Comparison of ENCODE assay signal across 22 cellular contexts in genomic region chr4:153572609-153573008, GRCh38.
A peak's percentile ranks its signal among the peaks of the same experiment; 100 is the strongest.
DNase-seq lines count a peak whose midpoint lies in the region; ATAC-seq and TF ChIP-seq lines count a peak whose summit lies in the region.
"Had no signal": no experiment of that assay in that cellular context is flagged by ENCODE, and none has a peak within 500 bp of the region (broad histone marks: within the 10 kb centered on the region; RNA-seq: fewer than 3 reads in every experiment).

No MANE protein-coding gene starts in this region.

- no peak overlapping the region for H3K4me3 ChIP-seq in CD4-positive, CD25-positive, alpha-beta regulatory T cell (ENCODE audit: low read depth, low read length)
- H3K4me3 ChIP-seq in CD8-positive, alpha-beta memory T cell (ENCODE audit: low read length) = no peak overlapping the region
- no peak overlapping the region for H3K4me3 ChIP-seq in psoas muscle
- H3K4me3 ChIP-seq: esophagus muscularis mucosa, gastroesophageal sphincter, K562, upper lobe of left lung had no signal

- no peaks in the 10 kb centered on the region for H3K9me3 Mint-ChIP-seq in CD4-positive, CD25-positive, alpha-beta regulatory T cell
- no peaks in the 10 kb centered on the region for H3K9me3 Mint-ChIP-seq in CD8-positive, alpha-beta memory T cell
- H3K9me3 Mint-ChIP-seq in activated naive CD8-positive, alpha-beta T cell (ENCODE audit: low read depth) = no peaks in the 10 kb centered on the region
- no peaks in the 10 kb centered on the region for H3K9me3 Mint-ChIP-seq in MCF 10A (ENCODE audit: unreplicated experiment)
- H3K9me3 Mint-ChIP-seq: H9, WTC11 had no signal

- DNase-seq in CD4-positive, CD25-positive, alpha-beta regulatory T cell = no peak
- no peak for DNase-seq in CD8-positive, alpha-beta memory T cell
- no peak for DNase-seq in psoas muscle
- no peak for DNase-seq in MCF 10A (ENCODE audit: unreplicated experiment)
- no peak for DNase-seq in kidney tubule cell (ENCODE audit: low spot score)
- no peak for DNase-seq in T-helper 2 cell
- DNase-seq: effector CD8-positive, alpha-beta T cell; H9; kidney glomerular epithelial cell; mesenchymal stem cell; NCI-H2171 treated with DMSO at 0.1 percent for 48 hours; NCI-H774; nephron progenitor cell; stimulated activated CD4-positive, alpha-beta T cell treated with anti-CD3 and anti-CD28 coated beads, Interleukin-2, amount 100 ng/mL, for 24 hours; stimulated activated naive CD4-positive, alpha-beta T cell treated with Interleukin-2 at 50 U/mL for 16 hours; upper lobe of left lung had no signal

- TF ChIP-seq CTCF in psoas muscle (IDR thresholded peaks at IDR 0.05) = no peak
- no peak for TF ChIP-seq CTCF in MCF 10A (IDR thresholded peaks at IDR 0.05; ENCODE audit: unreplicated experiment)

- H3K27ac ChIP-seq in CD4-positive, CD25-positive, alpha-beta regulatory T cell (ENCODE audit: insufficient read depth, low read length, poor library complexity, severe bottlenecking) = peak overlapping the region; percentile 39
- H3K27ac ChIP-seq in CD8-positive, alpha-beta memory T cell (ENCODE audit: low read depth, low read length) = no peak overlapping the region
- peak overlapping the region; percentile 92 for H3K27ac ChIP-seq in psoas muscle
- H3K27ac ChIP-seq: upper lobe of left lung had no signal

- H3K27me3 Mint-ChIP-seq in CD4-positive, CD25-positive, alpha-beta regulatory T cell = no peaks in the 10 kb centered on the region
- no peaks in the 10 kb centered on the region for H3K27me3 Mint-ChIP-seq in CD8-positive, alpha-beta memory T cell
- H3K27me3 Mint-ChIP-seq in activated naive CD8-positive, alpha-beta T cell = no peaks in the 10 kb centered on the region
- H3K27me3 Mint-ChIP-seq in MCF 10A (ENCODE audit: insufficient read depth, unreplicated experiment) = no peaks in the 10 kb centered on the region

- H3K4me3 Mint-ChIP-seq in CD4-positive, CD25-positive, alpha-beta regulatory T cell = no peak overlapping the region
- H3K4me3 Mint-ChIP-seq in CD8-positive, alpha-beta memory T cell = no peak overlapping the region
- peak overlapping the region; percentile 11 for H3K4me3 Mint-ChIP-seq in activated naive CD8-positive, alpha-beta T cell
- H3K4me3 Mint-ChIP-seq in MCF 10A (ENCODE audit: unreplicated experiment) = no peak overlapping the region
- H3K4me3 Mint-ChIP-seq: H9, nephron progenitor cell, WTC11 had no signal

- no peaks in the 10 kb centered on the region for H3K9me3 ChIP-seq in CD4-positive, CD25-positive, alpha-beta regulatory T cell (ENCODE audit: control insufficient read depth in 2 of 2, low read length in 2 of 2)
- no peaks in the 10 kb centered on the region for H3K9me3 ChIP-seq in CD8-positive, alpha-beta memory T cell (ENCODE audit: low read length)
- H3K9me3 ChIP-seq in psoas muscle = no peaks in the 10 kb centered on the region
- H3K9me3 ChIP-seq: esophagus muscularis mucosa, gastroesophageal sphincter, upper lobe of left lung had no signal

- WGBS in psoas muscle, 3 donors = 70 to 88% (median 78%) methylated on average over 3 of the region's 3 CpGs

- no peak for ATAC-seq in CD4-positive, CD25-positive, alpha-beta regulatory T cell (ENCODE audit: low read depth in 2 of 2)
- ATAC-seq in psoas muscle = no peak
- ATAC-seq: gastroesophageal sphincter, K562, Panc1, WTC11 had no signal

- CTCF ChIA-PET in CD8-positive, alpha-beta memory T cell (lab: Charles Lee) = interaction anchor here (1.8 to 6.2 kb wide), 6 partner anchors 45 to 228 kb away, joined by 4 to 133 read pairs (median 26); partner anchors contain the start of genes MND1 and TMEM131L
- CTCF ChIA-PET in MCF 10A (lab: Yijun Ruan, JAX) = interaction anchor here (0.6 to 4.2 kb wide), 11 partner anchors 8 to 665 kb away, joined by 3 to 55 read pairs (median 4); partner anchors contain the start of genes MND1 and TMEM131L

- H3K27me3 ChIP-seq in CD4-positive, CD25-positive, alpha-beta regulatory T cell (ENCODE audit: control insufficient read depth, insufficient read depth, low read length) = no peaks in the 10 kb centered on the region
- H3K27me3 ChIP-seq in CD8-positive, alpha-beta memory T cell (ENCODE audit: insufficient read depth, low read length, poor library complexity, severe bottlenecking) = no peaks in the 10 kb centered on the region
- H3K27me3 ChIP-seq in psoas muscle (ENCODE audit: insufficient read depth in 3 of 3, low read length in 2 of 3) = no peaks in the 10 kb centered on the region
- H3K27me3 ChIP-seq: esophagus muscularis mucosa, gastroesophageal sphincter, upper lobe of left lung had no signal

- peaks cover 36% of the 10 kb centered on the region for H3K4me1 ChIP-seq in CD4-positive, CD25-positive, alpha-beta regulatory T cell (ENCODE audit: control insufficient read depth, insufficient read depth, low read length, poor library complexity, severe bottlenecking)
- peaks cover 33% of the 10 kb centered on the region for H3K4me1 ChIP-seq in CD8-positive, alpha-beta memory T cell (ENCODE audit: insufficient read depth, low read length)
- H3K4me1 ChIP-seq in psoas muscle = peaks cover 45% of the 10 kb centered on the region

- POLR2A ChIA-PET in CD8-positive, alpha-beta memory T cell (lab: Charles Lee) = no interaction called here
- POLR2A ChIA-PET in MCF 10A (lab: Yijun Ruan, JAX) = interaction anchor here (0.9 to 2.3 kb wide), 3 partner anchors 106 to 140 kb away, joined by 3 to 34 read pairs (median 3); partner anchors contain the start of gene TMEM131L

- intact Hi-C loops in psoas muscle (cut with DNase I) = loop anchor here in 1 of 2 donors (10.0 kb wide), 1 partner anchor 138 kb away; no protein-coding TSS in a partner anchor
- intact Hi-C loops in MCF 10A (cut with micrococcal nuclease) = loop anchor here (5.0 to 10.0 kb wide), 3 partner anchors 85 to 488 kb away; no protein-coding TSS in a partner anchor

- peaks cover 44 to 90% (median 72%) of the 10 kb centered on the region in 4 donors for H3K4me1 Mint-ChIP-seq in CD4-positive, CD25-positive, alpha-beta regulatory T cell
- peaks cover 57 to 80% (median 75%) of the 10 kb centered on the region in 3 donors for H3K4me1 Mint-ChIP-seq in CD8-positive, alpha-beta memory T cell
- peaks cover 81% of the 10 kb centered on the region for H3K4me1 Mint-ChIP-seq in activated naive CD8-positive, alpha-beta T cell (ENCODE audit: low read depth)
- no peaks in the 10 kb centered on the region for H3K4me1 Mint-ChIP-seq in MCF 10A (ENCODE audit: insufficient read depth, unreplicated experiment)

- peaks cover 11% of the 10 kb centered on the region for H3K36me3 ChIP-seq in CD4-positive, CD25-positive, alpha-beta regulatory T cell (ENCODE audit: control insufficient read depth, insufficient read depth, low read length)
- no peaks in the 10 kb centered on the region for H3K36me3 ChIP-seq in CD8-positive, alpha-beta memory T cell (ENCODE audit: insufficient read depth, low read length)
- no peaks in the 10 kb centered on the region for H3K36me3 ChIP-seq in psoas muscle (ENCODE audit: insufficient read depth in 1 of 2, low read depth in 1 of 2)
- H3K36me3 ChIP-seq: esophagus muscularis mucosa, gastroesophageal sphincter, upper lobe of left lung had no signal

- peaks cover 32% of the 10 kb centered on the region for H3K36me3 Mint-ChIP-seq in CD4-positive, CD25-positive, alpha-beta regulatory T cell
- H3K36me3 Mint-ChIP-seq in CD8-positive, alpha-beta memory T cell = peaks cover 0 to 36% (median 2%) of the 10 kb centered on the region in 3 donors
- peaks cover 5% of the 10 kb centered on the region for H3K36me3 Mint-ChIP-seq in activated naive CD8-positive, alpha-beta T cell
- peaks cover 4% of the 10 kb centered on the region for H3K36me3 Mint-ChIP-seq in MCF 10A (ENCODE audit: insufficient read depth, unreplicated experiment)

- H3K27ac Mint-ChIP-seq in CD4-positive, CD25-positive, alpha-beta regulatory T cell = peak overlapping the region; percentile 5 to 63 (median 28)
- peak overlapping the region in 7 of 8 donors; percentile 5 to 95 (median 47) for H3K27ac Mint-ChIP-seq in CD8-positive, alpha-beta memory T cell
- H3K27ac Mint-ChIP-seq in activated naive CD8-positive, alpha-beta T cell = peak overlapping the region; percentile 73
- no peak overlapping the region for H3K27ac Mint-ChIP-seq in MCF 10A (ENCODE audit: low read depth, unreplicated experiment)
- H3K27ac Mint-ChIP-seq: nephron progenitor cell, WTC11 had no signal

- no TSS peak for BruUV-seq in MCF 10A (replicated peaks; lab: Mats Ljungman, UMichigan)
